1 cellular context compared by ENCODE assay signal in the genomic region with DNA sequence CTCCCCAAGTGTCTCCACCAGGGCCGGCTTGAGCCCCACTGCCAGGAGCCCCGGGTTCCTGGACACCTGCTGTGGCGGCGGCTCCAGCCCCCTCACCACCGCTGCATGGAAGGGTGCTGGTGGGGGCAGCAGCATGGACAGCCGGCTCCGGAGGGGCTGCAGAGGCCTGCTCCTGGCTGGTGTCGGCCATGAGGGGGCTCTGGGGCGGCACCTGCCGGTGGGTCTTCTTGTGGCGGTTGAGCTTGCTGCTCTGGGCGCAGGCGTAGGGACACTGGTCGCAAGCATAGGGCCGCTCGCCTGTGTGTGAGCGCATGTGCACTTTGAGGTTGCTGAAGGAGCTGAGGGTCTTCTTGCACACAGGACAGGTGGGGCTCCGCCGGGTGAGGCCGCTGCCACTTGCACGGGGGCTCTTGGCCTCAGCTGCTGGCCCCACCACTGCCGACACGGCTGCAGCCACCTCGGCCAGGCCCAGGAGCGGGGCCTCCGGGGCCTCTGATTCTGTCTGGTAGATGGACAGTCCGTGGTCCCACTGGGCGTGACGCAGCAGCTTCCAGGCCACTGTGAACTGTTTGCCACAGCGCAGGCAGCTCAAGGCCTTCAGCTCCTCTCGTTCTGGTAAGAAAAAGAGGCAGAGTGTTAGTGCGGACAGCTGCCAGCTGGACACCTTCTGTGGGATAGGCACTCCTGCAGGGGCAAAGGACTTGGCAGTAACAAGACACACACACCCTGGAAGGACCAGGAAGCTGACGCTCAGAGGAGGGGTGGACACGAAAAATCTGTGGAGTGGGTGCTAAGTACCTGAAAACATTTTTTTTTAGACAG.
TF ChIP-seq lines count a peak whose summit lies in the region.

No MANE protein-coding gene starts in this region.

TF ChIP-seq in HEK293, 187 proteins besides CTCF, POLR2A, EP300 and RAD21 (continued from another document):
- no peak for TF ChIP-seq OVOL3 (tag by site-specific recombination; IDR thresholded peaks at IDR 0.05)
- TF ChIP-seq ZNF510 (tag by site-specific recombination; IDR thresholded peaks at IDR 0.05; ENCODE audit: insufficient replicate concordance), result no peak
- TF ChIP-seq, protein P1, sequence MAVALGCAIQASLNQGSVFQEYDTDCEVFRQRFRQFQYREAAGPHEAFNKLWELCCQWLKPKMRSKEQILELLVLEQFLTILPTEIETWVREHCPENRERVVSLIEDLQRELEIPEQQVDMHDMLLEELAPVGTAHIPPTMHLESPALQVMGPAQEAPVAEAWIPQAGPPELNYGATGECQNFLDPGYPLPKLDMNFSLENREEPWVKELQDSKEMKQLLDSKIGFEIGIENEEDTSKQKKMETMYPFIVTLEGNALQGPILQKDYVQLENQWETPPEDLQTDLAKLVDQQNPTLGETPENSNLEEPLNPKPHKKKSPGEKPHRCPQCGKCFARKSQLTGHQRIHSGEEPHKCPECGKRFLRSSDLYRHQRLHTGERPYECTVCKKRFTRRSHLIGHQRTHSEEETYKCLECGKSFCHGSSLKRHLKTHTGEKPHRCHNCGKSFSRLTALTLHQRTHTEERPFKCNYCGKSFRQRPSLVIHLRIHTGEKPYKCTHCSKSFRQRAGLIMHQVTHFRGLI (tag by site-specific recombination; IDR thresholded peaks at IDR 0.05), result no peak
- no peak for TF ChIP-seq PRDM1 (tag by site-specific recombination; IDR thresholded peaks at IDR 0.05)
- TF ChIP-seq ZNF433 (tag by site-specific recombination; IDR thresholded peaks at IDR 0.05; ENCODE audit: low read depth), result no peak
- no peak for TF ChIP-seq ZNF544 (tag by site-specific recombination; IDR thresholded peaks at IDR 0.05)
- no peak for TF ChIP-seq ZNF513 (tag by site-specific recombination; IDR thresholded peaks at IDR 0.05)
- no peak for TF ChIP-seq ZNF18 (tag by site-specific recombination; IDR thresholded peaks at IDR 0.05)
